ENCODE assay signal across 8 cellular contexts in the genomic region with DNA sequence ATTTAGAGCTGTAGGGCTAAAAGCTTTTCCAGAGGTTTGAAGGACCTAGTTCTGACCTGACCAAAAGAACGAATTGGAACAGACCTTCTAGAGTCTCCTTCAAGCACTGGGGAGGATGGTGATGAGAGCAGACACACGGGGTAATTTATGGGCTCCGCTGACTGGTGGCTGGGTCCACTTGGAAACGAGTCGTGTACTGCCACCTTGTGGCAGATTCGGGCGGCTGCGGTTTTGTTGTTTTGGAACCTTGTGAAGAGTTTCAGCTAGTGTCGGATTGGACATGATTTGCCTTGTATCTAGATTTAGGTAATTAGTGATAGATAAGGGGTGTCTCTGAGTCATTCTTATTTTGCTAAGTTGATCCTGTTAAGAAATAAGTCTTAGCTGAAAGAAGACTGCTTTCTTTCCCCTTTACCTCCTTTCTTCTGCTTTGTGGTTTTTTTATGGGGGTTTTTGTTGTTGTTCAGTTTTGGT.
DNase-seq lines count a peak whose midpoint lies in the region; ATAC-seq and TF ChIP-seq lines count a peak whose summit lies in the region.

No MANE protein-coding gene starts in this region.

- no peaks in the 10 kb centered on the region for H3K79me2 ChIP-seq in trophoblast cell (ENCODE audit: control insufficient read depth, insufficient read depth, low read length, poor library complexity)

- H3K4me1 Mint-ChIP-seq in activated naive CD4-positive, alpha-beta T cell treated with anti-CD3 and anti-CD28 coated beads, Interleukin-2, amount 50 U/mL, for 24 hours, result peaks cover 15% of the 10 kb centered on the region
- peaks cover 29% of the 10 kb centered on the region for H3K4me1 Mint-ChIP-seq in glutamatergic neuron (ENCODE audit: low read depth, unreplicated experiment)
- H3K4me1 Mint-ChIP-seq in type B pancreatic cell (ENCODE audit: unreplicated experiment), result peaks cover 27% of the 10 kb centered on the region

- H3K9ac ChIP-seq in trophoblast cell (ENCODE audit: low read length), result no peak overlapping the region

- no peak overlapping the region for H2AK5ac ChIP-seq in trophoblast cell (ENCODE audit: low read length)

- TF ChIP-seq CTCF in glutamatergic neuron (IDR thresholded peaks at IDR 0.05; ENCODE audit: partially characterized antibody, unreplicated experiment) (peak; percentile 93), type B pancreatic cell (conservative IDR thresholded peaks at IDR 0.05) (peak; percentile 98)

- H3K4me1 ChIP-seq in trophoblast cell (ENCODE audit: control insufficient read depth in 1 of 2, insufficient read depth in 2 of 2, low read length in 2 of 2), result peaks cover 9 to 14% of the 10 kb centered on the region in 2 experiments

- peak overlapping the region; percentile 48 for H3K27ac Mint-ChIP-seq in activated naive CD4-positive, alpha-beta T cell treated with anti-CD3 and anti-CD28 coated beads, Interleukin-2, amount 50 U/mL, for 24 hours
- H3K27ac Mint-ChIP-seq in glutamatergic neuron (ENCODE audit: unreplicated experiment), result no peak overlapping the region
- H3K27ac Mint-ChIP-seq in type B pancreatic cell, result no peak overlapping the region

- no peaks in the 10 kb centered on the region for H3K9me3 ChIP-seq in trophoblast cell (ENCODE audit: insufficient read depth, low read depth, low read length)

- no peak overlapping the region for H3K23ac ChIP-seq in trophoblast cell (ENCODE audit: low read length)

- no peak overlapping the region for H3K14ac ChIP-seq in trophoblast cell (ENCODE audit: low read length)

- no peak overlapping the region for H4K91ac ChIP-seq in trophoblast cell (ENCODE audit: low read depth, low read length)

- H3K4ac ChIP-seq in trophoblast cell (ENCODE audit: low read depth, low read length), result no peak overlapping the region

- peaks cover 7 to 10% of the 10 kb centered on the region in 2 experiments for H3K36me3 ChIP-seq in trophoblast cell (ENCODE audit: control insufficient read depth in 1 of 2, insufficient read depth in 2 of 2, low read length in 2 of 2)

- no CpG with 5 or more reads among the region's 9 CpGs for WGBS in trophoblast cell (ENCODE audit: extremely low coverage, insufficient coverage, insufficient read length)

- no peak overlapping the region for H2BK12ac ChIP-seq in trophoblast cell (ENCODE audit: low read length)

- H3K27ac ChIP-seq in trophoblast cell (ENCODE audit: low read depth, low read length), result no peak overlapping the region

- ATAC-seq in GM21619 (IDR thresholded peaks at IDR 0.05; ENCODE audit: unreplicated experiment), result no peak

- H3K18ac ChIP-seq in trophoblast cell (ENCODE audit: low read length), result no peak overlapping the region

- no peak overlapping the region for H2AFZ ChIP-seq in trophoblast cell (ENCODE audit: insufficient read depth, low read length, poor library complexity)

- no peak overlapping the region for H2BK120ac ChIP-seq in trophoblast cell (ENCODE audit: insufficient read depth, low read length, poor library complexity)

- no peak overlapping the region for H4K12ac ChIP-seq in trophoblast cell (ENCODE audit: low read depth, low read length)

- H3K79me1 ChIP-seq in trophoblast cell (ENCODE audit: low read length), result no peaks in the 10 kb centered on the region

- H3K36me3 Mint-ChIP-seq in activated naive CD4-positive, alpha-beta T cell treated with anti-CD3 and anti-CD28 coated beads, Interleukin-2, amount 50 U/mL, for 24 hours, result peaks cover 3% of the 10 kb centered on the region
- no peaks in the 10 kb centered on the region for H3K36me3 Mint-ChIP-seq in glutamatergic neuron (ENCODE audit: unreplicated experiment)
- H3K36me3 Mint-ChIP-seq in type B pancreatic cell, result peaks cover 9% of the 10 kb centered on the region

- peak; percentile 57 for DNase-seq in GM04504 (ENCODE audit: low read depth)
- peak; percentile 78 for DNase-seq in NCI-H1105 (lab: John Stamatoyannopoulos, UW)
- peak; percentile 61 for DNase-seq in SKM-1 treated with dmso at 0.1 percent for 144 hours (lab: John Stamatoyannopoulos, UW; ENCODE audit: unreplicated experiment)
- peak; percentile 87 for DNase-seq in glutamatergic neuron
- peak; percentile 81 to 92 for DNase-seq in trophoblast cell
- peak; percentile 79 for DNase-seq in type B pancreatic cell (ENCODE audit: extremely low spot score, unreplicated experiment)

- no peak overlapping the region for H3K4me2 ChIP-seq in trophoblast cell (ENCODE audit: low read length)

- H3K27me3 ChIP-seq in trophoblast cell (ENCODE audit: insufficient read depth, low read length), result no peaks in the 10 kb centered on the region

- no peaks in the 10 kb centered on the region for H3K27me3 Mint-ChIP-seq in activated naive CD4-positive, alpha-beta T cell treated with anti-CD3 and anti-CD28 coated beads, Interleukin-2, amount 50 U/mL, for 24 hours
- H3K27me3 Mint-ChIP-seq in glutamatergic neuron (ENCODE audit: unreplicated experiment), result peaks cover 2% of the 10 kb centered on the region
- no peaks in the 10 kb centered on the region for H3K27me3 Mint-ChIP-seq in type B pancreatic cell

- H2BK5ac ChIP-seq in trophoblast cell (ENCODE audit: low read depth, low read length, poor library complexity), result no peak overlapping the region

- no peak overlapping the region for H4K8ac ChIP-seq in trophoblast cell (ENCODE audit: low read depth, low read length)

- no peaks in the 10 kb centered on the region for H3K9me3 Mint-ChIP-seq in activated naive CD4-positive, alpha-beta T cell treated with anti-CD3 and anti-CD28 coated beads, Interleukin-2, amount 50 U/mL, for 24 hours
- H3K9me3 Mint-ChIP-seq in glutamatergic neuron (ENCODE audit: unreplicated experiment) (peaks cover 2% of the 10 kb centered on the region), type B pancreatic cell (no peaks in the 10 kb centered on the region)

- no peak overlapping the region for H3K4me3 Mint-ChIP-seq in activated naive CD4-positive, alpha-beta T cell treated with anti-CD3 and anti-CD28 coated beads, Interleukin-2, amount 50 U/mL, for 24 hours
- H3K4me3 Mint-ChIP-seq in glutamatergic neuron (ENCODE audit: unreplicated experiment) (no peak overlapping the region), type B pancreatic cell (no peak overlapping the region)

- no peak overlapping the region for H3K4me3 ChIP-seq in trophoblast cell (ENCODE audit: low read depth, low read length)
